ENCODE assay signal across 11 cellular contexts in genomic region chr10:110323503-110323902, GRCh38. TPM values are rescaled to one million over a fixed set of nuclear protein-coding genes. Genes with fewer than 3 reads are reported as not detected.
A peak's percentile ranks its signal among the peaks of the same experiment; 100 is the strongest.
DNase-seq lines count a peak whose midpoint lies in the region; ATAC-seq and TF ChIP-seq lines count a peak whose summit lies in the region.
"Had no signal": no experiment of that assay in that cellular context is flagged by ENCODE, and none has a peak within 500 bp of the region (broad histone marks: within the 10 kb centered on the region; RNA-seq: fewer than 3 reads in every experiment).

No MANE protein-coding gene starts in this region.

- H3K27ac ChIP-seq in ACC112 (ENCODE audit: low read depth, low read length): peak overlapping the region; percentile 97

- no peaks in the 10 kb centered on the region for H3K27me3 ChIP-seq in ACC112 (ENCODE audit: insufficient read depth, low read length)

- H3K36me3 ChIP-seq in ACC112 (ENCODE audit: insufficient read depth, low read length): no peaks in the 10 kb centered on the region

- H3K4me3 ChIP-seq in ACC112 (ENCODE audit: low read depth, low read length): no peak overlapping the region
- H3K4me3 ChIP-seq in foreskin fibroblast (ENCODE audit: low read depth in 1 of 2, low read length in 2 of 2): no peak overlapping the region

- H3K4me1 Mint-ChIP-seq in activated T-helper 17 cell treated with anti-CD3 and anti-CD28 coated beads, Interleukin-2, amount 50 U/mL, for 72 hours: peaks cover 34% of the 10 kb centered on the region
- H3K4me1 Mint-ChIP-seq: CD4-positive, CD25-positive, alpha-beta regulatory T cell had no signal

- no peak for TF ChIP-seq CTCF in foreskin fibroblast (IDR thresholded peaks at IDR 0.05; ENCODE audit: low read depth, low read length)

- peak overlapping the region; percentile 95 for H3K27ac Mint-ChIP-seq in activated T-helper 17 cell treated with anti-CD3 and anti-CD28 coated beads, Interleukin-2, amount 50 U/mL, for 72 hours
- H3K27ac Mint-ChIP-seq: CD4-positive, CD25-positive, alpha-beta regulatory T cell had no signal

- H3K36me3 Mint-ChIP-seq in activated T-helper 17 cell treated with anti-CD3 and anti-CD28 coated beads, Interleukin-2, amount 50 U/mL, for 72 hours (ENCODE audit: low read depth): no peaks in the 10 kb centered on the region
- H3K36me3 Mint-ChIP-seq: CD4-positive, CD25-positive, alpha-beta regulatory T cell had no signal

- no peaks in the 10 kb centered on the region for H3K79me2 ChIP-seq in ACC112 (ENCODE audit: control insufficient read depth, insufficient read depth, low read length, unreplicated experiment)

- H3K9me3 Mint-ChIP-seq in activated T-helper 17 cell treated with anti-CD3 and anti-CD28 coated beads, Interleukin-2, amount 50 U/mL, for 72 hours: peaks cover 5% of the 10 kb centered on the region

- no peak for ATAC-seq in activated T-helper 17 cell treated with anti-CD3 and anti-CD28 coated beads, Interleukin-2, amount 50 U/mL, for 72 hours (replicated peaks)
- no peak for ATAC-seq in GM18868 (IDR thresholded peaks at IDR 0.05; ENCODE audit: unreplicated experiment)
- ATAC-seq: naive thymus-derived CD4-positive, alpha-beta T cell had no signal

- peak overlapping the region; percentile 62 for H3K4me3 Mint-ChIP-seq in activated T-helper 17 cell treated with anti-CD3 and anti-CD28 coated beads, Interleukin-2, amount 50 U/mL, for 72 hours
- H3K4me3 Mint-ChIP-seq: CD4-positive, CD25-positive, alpha-beta regulatory T cell; naive thymus-derived CD4-positive, alpha-beta T cell had no signal

- H3K27me3 Mint-ChIP-seq in activated T-helper 17 cell treated with anti-CD3 and anti-CD28 coated beads, Interleukin-2, amount 50 U/mL, for 72 hours: peaks cover 7% of the 10 kb centered on the region

- DNase-seq in H4 (ENCODE audit: low spot score) (peak; percentile 50), foreskin fibroblast (peak; percentile 96 to 97), LoVo (ENCODE audit: low spot score) (no peak), NCI-H128 (lab: John Stamatoyannopoulos, UW; ENCODE audit: unreplicated experiment) (no peak), NCI-H2196 treated with DMSO at 0.1 percent for 48 hours (lab: John Stamatoyannopoulos, UW; ENCODE audit: unreplicated experiment) (no peak)
- DNase-seq: activated effector memory CD4-positive, alpha-beta T cell treated with Interleukin-2 at 50 U/mL for 16 hours; CD4-positive, CD25-positive, alpha-beta regulatory T cell; naive thymus-derived CD4-positive, alpha-beta T cell had no signal

- H3K4me1 ChIP-seq in ACC112 (ENCODE audit: control insufficient read depth, insufficient read depth, low read length, unreplicated experiment): peaks cover 48% of the 10 kb centered on the region

- peak overlapping the region; percentile 73 for H2AFZ ChIP-seq in ACC112 (ENCODE audit: low read length, unreplicated experiment)

RNA-seq across cellular contexts. Expression of gene SMNDC1, which starts 18.8 kb away (rescaled TPM):
- 7.8 and 8.3 TPM in 2 replicates for total RNA-seq in H4 (2014; rRNA removed; shearing (Covaris generic))
- total RNA-seq in activated T-helper 17 cell treated with anti-CD3 and anti-CD28 coated beads, Interleukin-2, amount 50 U/mL, for 72 hours: 10 to 100 TPM; 35.8 to 40.1 TPM

Comparison
In these comparisons a context has a peak if more than half of its experiments do, and no peak if none do; other contexts are left out.
1. DNase-seq: peak in H4 (single experiment) and foreskin fibroblast (2 of 2); none in LoVo (single experiment), NCI-H128 (single experiment) and NCI-H2196 treated with DMSO at 0.1 percent for 48 hours (single experiment).